In genomic region chr14:22296722-22297121, GRCh38 we compare ENCODE assay signal across 16 cellular contexts.
DNase-seq lines count a peak whose midpoint lies in the region; ATAC-seq and TF ChIP-seq lines count a peak whose summit lies in the region.
"Had no signal": no experiment of that assay in that cellular context is flagged by ENCODE, and none has a peak within 500 bp of the region (broad histone marks: within the 10 kb centered on the region; RNA-seq: fewer than 3 reads in every experiment).

No MANE protein-coding gene starts in this region.

- H3K4me3 Mint-ChIP-seq in progenitor cell of endocrine pancreas (ENCODE audit: low read depth): no peak overlapping the region
- H3K4me3 Mint-ChIP-seq: CD4-positive, CD25-positive, alpha-beta regulatory T cell; immature natural killer cell; T-helper 17 cell had no signal

- BruUV-seq in PC-9 (replicated peaks; lab: Mats Ljungman, UMichigan): no TSS peak

- CTCF ChIA-PET in PC-9 (lab: Charles Lee): interaction anchor here (0.7 to 0.9 kb wide), 2 partner anchors 32 to 88 kb away, joined by 3 read pairs; no protein-coding TSS in a partner anchor

- ATAC-seq in heart right ventricle: no peak
- ATAC-seq: sciatic nerve, T-helper 17 cell had no signal

- intact Hi-C loops in PC-9 (cut with micrococcal nuclease; ENCODE audit: unreplicated experiment) (no loop called here), heart right ventricle (cut with DNase I) (no loop called here)

- WGBS in heart right ventricle, 2 donors: 45 to 49% methylated on average over 3 of the region's 3 CpGs

- no peaks in the 10 kb centered on the region for H3K9me3 ChIP-seq in PC-9 (ENCODE audit: insufficient read depth, low read depth)
- H3K9me3 ChIP-seq in heart right ventricle: no peaks in the 10 kb centered on the region
- H3K9me3 ChIP-seq in Peyer's patch: no peaks in the 10 kb centered on the region
- H3K9me3 ChIP-seq: esophagus squamous epithelium had no signal

- DNase-seq in ELR (ENCODE audit: low read depth): peak; percentile 53
- peak in 1 of 2 experiments; percentile 84 for DNase-seq in PC-9
- peak; percentile 55 for DNase-seq in epithelial cell of esophagus (ENCODE audit: low read depth)
- no peak for DNase-seq in progenitor cell of endocrine pancreas (ENCODE audit: low spot score, unreplicated experiment)
- no peak for DNase-seq in heart right ventricle
- no peak for DNase-seq in activated T-cell treated with anti-CD3 and anti-CD28 coated beads for 4 hours
- no peak for DNase-seq in Peyer's patch
- no peak for DNase-seq in activated CD4-positive, CD25-positive, alpha-beta regulatory T cell treated with anti-CD3 and anti-CD28 coated beads, Interleukin-2, amount 50 U/mL, for 72 hours
- DNase-seq: activated gamma-delta T cell treated with Interleukin-2 at 50 U/mL for 16 hours; CD4-positive, CD25-positive, alpha-beta regulatory T cell; cerebellar nuclear complex; esophagus squamous epithelium; immature natural killer cell; NCI-H345; T-helper 17 cell had no signal

- H3K27me3 ChIP-seq in PC-9 (ENCODE audit: insufficient read depth, low read depth) (no peaks in the 10 kb centered on the region), heart right ventricle (peaks cover 0 to 38% (median 8%) of the 10 kb centered on the region in 7 donors), Peyer's patch (no peaks in the 10 kb centered on the region)

- peaks cover 3% of the 10 kb centered on the region for H3K9me3 Mint-ChIP-seq in progenitor cell of endocrine pancreas (ENCODE audit: low read depth)
- H3K9me3 Mint-ChIP-seq: CD4-positive, CD25-positive, alpha-beta regulatory T cell; immature natural killer cell had no signal

- H3K27ac Mint-ChIP-seq in progenitor cell of endocrine pancreas: peak overlapping the region; percentile 83
- H3K27ac Mint-ChIP-seq: CD4-positive, CD25-positive, alpha-beta regulatory T cell; immature natural killer cell; T-helper 17 cell had no signal

- H4K20me1 ChIP-seq in PC-9 (ENCODE audit: insufficient read depth): no peaks in the 10 kb centered on the region

- peak overlapping the region; percentile 64 for H3K4me2 ChIP-seq in PC-9

- H2AFZ ChIP-seq in PC-9: no peak overlapping the region

- TF ChIP-seq CTCF in PC-9 (conservative IDR thresholded peaks at IDR 0.05): no peak
- no peak for TF ChIP-seq CTCF in epithelial cell of esophagus (IDR thresholded peaks at IDR 0.05; ENCODE audit: insufficient read depth, low read depth, low read length, missing control alignments)
- no peak for TF ChIP-seq CTCF in progenitor cell of endocrine pancreas (IDR thresholded peaks at IDR 0.05; ENCODE audit: unreplicated experiment)
- TF ChIP-seq CTCF in heart right ventricle (IDR thresholded peaks at IDR 0.05): no peak
- no peak for TF ChIP-seq CTCF in Peyer's patch (IDR thresholded peaks at IDR 0.05)

- H3K27ac ChIP-seq in PC-9 (peak overlapping the region; percentile 49), heart right ventricle (no peak overlapping the region), Peyer's patch (no peak overlapping the region)
- H3K27ac ChIP-seq: esophagus squamous epithelium had no signal

- H3K36me3 Mint-ChIP-seq in progenitor cell of endocrine pancreas (ENCODE audit: insufficient read depth): peaks cover 3% of the 10 kb centered on the region
- H3K36me3 Mint-ChIP-seq: CD4-positive, CD25-positive, alpha-beta regulatory T cell; immature natural killer cell had no signal

- POLR2A ChIA-PET in PC-9 (lab: Charles Lee; ENCODE audit: unreplicated experiment): interaction anchor here (0.6 kb wide), 1 partner anchor 513 kb away, joined by 9 read pairs; no protein-coding TSS in a partner anchor

- peaks cover 27% of the 10 kb centered on the region for H3K4me1 Mint-ChIP-seq in progenitor cell of endocrine pancreas (ENCODE audit: low read depth)
- H3K4me1 Mint-ChIP-seq: CD4-positive, CD25-positive, alpha-beta regulatory T cell; immature natural killer cell; T-helper 17 cell had no signal

- no peak for TF ChIP-seq POLR2A in Peyer's patch (IDR thresholded peaks at IDR 0.05)

- 0 out of 2 replicates have a peak, but pooled peaks cover 5% of the 10 kb centered on the region for H3F3A ChIP-seq in PC-9 (ENCODE audit: insufficient read depth, low read depth)

- no peaks in the 10 kb centered on the region for H3K27me3 Mint-ChIP-seq in progenitor cell of endocrine pancreas
- H3K27me3 Mint-ChIP-seq: CD4-positive, CD25-positive, alpha-beta regulatory T cell; T-helper 17 cell had no signal

- no peaks in the 10 kb centered on the region for H3K79me2 ChIP-seq in PC-9 (ENCODE audit: low read depth)

- H3K4me1 ChIP-seq in PC-9 (replicated peaks; ENCODE audit: insufficient read depth) (peaks cover 30% of the 10 kb centered on the region), heart right ventricle (no peaks in the 10 kb centered on the region), Peyer's patch (no peaks in the 10 kb centered on the region)
- H3K4me1 ChIP-seq: esophagus squamous epithelium had no signal

- H3K9me2 ChIP-seq in PC-9 (ENCODE audit: insufficient read depth): no peaks in the 10 kb centered on the region

- H3K4me3 ChIP-seq in PC-9 (0 out of 2 replicates have a peak overlapping the region, but pooled peaks have one; percentile 26), epithelial cell of esophagus (ENCODE audit: low read length) (no peak overlapping the region), heart right ventricle (no peak overlapping the region), Peyer's patch (no peak overlapping the region)
- H3K4me3 ChIP-seq: esophagus squamous epithelium had no signal

- H3K36me3 ChIP-seq in PC-9 (ENCODE audit: low read depth) (no peaks in the 10 kb centered on the region), heart right ventricle (no peaks in the 10 kb centered on the region), Peyer's patch (no peaks in the 10 kb centered on the region)
- H3K36me3 ChIP-seq: esophagus squamous epithelium had no signal

Comparison
In these comparisons a context has a peak if more than half of its experiments do, and no peak if none do; other contexts are left out.
1. DNase-seq: peak in ELR (single experiment) and epithelial cell of esophagus (single experiment); none in progenitor cell of endocrine pancreas (single experiment), heart right ventricle (0 of 2), activated T-cell treated with anti-CD3 and anti-CD28 coated beads for 4 hours (single experiment), Peyer's patch (0 of 3) and activated CD4-positive, CD25-positive, alpha-beta regulatory T cell treated with anti-CD3 and anti-CD28 coated beads, Interleukin-2, amount 50 U/mL, for 72 hours (single experiment).